ENCODE assay signal across 8 cellular contexts in genomic region chr22:36369004-36369921, GRCh38. TPM values are rescaled to one million over a fixed set of nuclear protein-coding genes. Genes with fewer than 3 reads are reported as not detected.
DNase-seq lines count a peak whose midpoint lies in the region; ATAC-seq and TF ChIP-seq lines count a peak whose summit lies in the region.

No MANE protein-coding gene starts in this region.

- intact Hi-C loops in Calu3 (cut with micrococcal nuclease; ENCODE audit: unreplicated experiment): no loop called here

- H3K4me1 Mint-ChIP-seq in Calu3 (ENCODE audit: low read depth, unreplicated experiment): peaks cover 84% of the 10 kb centered on the region

- no TSS peak for BruUV-seq in Calu3 (replicated peaks; lab: Mats Ljungman, UMichigan)

- peak overlapping the region; percentile 19; the same call in 1 of the 2 replicates for H3K9ac ChIP-seq in SK-N-SH
- no peak overlapping the region for H3K9ac ChIP-seq in parathyroid adenoma

- 35% methylated on average over 14 of the region's 19 CpGs for WGBS in SK-N-SH (ENCODE audit: low lambda C conversion rate)

- H4K20me1 ChIP-seq in SK-N-SH (ENCODE audit: insufficient read depth): peaks cover 100% of the 10 kb centered on the region

- no peak for ATAC-seq in GM18511 (IDR thresholded peaks at IDR 0.05; ENCODE audit: unreplicated experiment)

- H3K4me2 ChIP-seq in SK-N-SH (peak overlapping the region; percentile 76), parathyroid adenoma (ENCODE audit: low read length) (no peak overlapping the region)

- H3K9me3 Mint-ChIP-seq in Calu3 (ENCODE audit: low read depth, unreplicated experiment): no peaks in the 10 kb centered on the region

- no peak for TF ChIP-seq RAD21 in SK-N-SH (IDR thresholded peaks at IDR 0.05; ENCODE audit: low read length)

- H3K4me1 ChIP-seq in SK-N-SH (ENCODE audit: control insufficient read depth in 1 of 2, insufficient read depth in 2 of 2, low read depth in 1 of 2, low read length in 1 of 2): peaks cover 51 to 79% of the 10 kb centered on the region in 2 experiments
- H3K4me1 ChIP-seq in parathyroid adenoma: peaks cover 57% of the 10 kb centered on the region

- H3K36me3 Mint-ChIP-seq in Calu3 (ENCODE audit: insufficient read depth, unreplicated experiment): peaks cover 81% of the 10 kb centered on the region

- peak overlapping the region; percentile 58 for H3K4me3 Mint-ChIP-seq in Calu3 (ENCODE audit: low read depth, unreplicated experiment)

- TF ChIP-seq EP300 in SK-N-SH (IDR thresholded peaks at IDR 0.05; ENCODE audit: borderline replicate concordance in 1 of 2, low read depth in 1 of 2, low read length in 1 of 2): no peak

- POLR2A ChIA-PET in SK-N-SH (lab: Yijun Ruan, JAX): interaction anchor here (1.1 kb wide), 1 partner anchor 13 kb away, joined by 3 read pairs; no protein-coding TSS in a partner anchor

- H3F3A ChIP-seq in SK-N-SH (replicated peaks; ENCODE audit: insufficient read depth): peaks cover 77% of the 10 kb centered on the region

- H3K27ac ChIP-seq in SK-N-SH (ENCODE audit: low read depth in 2 of 2, low read length in 1 of 2) (peak overlapping the region; percentile 84), parathyroid adenoma (peak overlapping the region; percentile 93)

- no peak for TF ChIP-seq CTCF in Calu3 (IDR thresholded peaks at IDR 0.05; ENCODE audit: unreplicated experiment)
- TF ChIP-seq CTCF in SK-N-SH (IDR thresholded peaks at IDR 0.05): no peak
- TF ChIP-seq CTCF in parathyroid adenoma (IDR thresholded peaks at IDR 0.05): no peak

- H3K27ac Mint-ChIP-seq in Calu3 (ENCODE audit: unreplicated experiment): peak overlapping the region; percentile 80

- H3K9me3 ChIP-seq in SK-N-SH (no peaks in the 10 kb centered on the region), parathyroid adenoma (ENCODE audit: control insufficient read depth, low read length) (no peaks in the 10 kb centered on the region)

- no peaks in the 10 kb centered on the region for H3K27me3 ChIP-seq in SK-N-SH (ENCODE audit: insufficient read depth)
- no peaks in the 10 kb centered on the region for H3K27me3 ChIP-seq in parathyroid adenoma (ENCODE audit: control insufficient read depth, insufficient read depth, low read length)

- H3K27me3 Mint-ChIP-seq in Calu3 (ENCODE audit: unreplicated experiment): no peaks in the 10 kb centered on the region

- no peak overlapping the region for H3K4me3 ChIP-seq in SK-N-SH (ENCODE audit: low read depth in 2 of 2, low read length in 1 of 2)
- H3K4me3 ChIP-seq in parathyroid adenoma (ENCODE audit: low read depth, low read length): no peak overlapping the region

- H3K79me2 ChIP-seq in SK-N-SH (ENCODE audit: insufficient read depth): peaks cover 100% of the 10 kb centered on the region
- peaks cover 33% of the 10 kb centered on the region for H3K79me2 ChIP-seq in parathyroid adenoma

- DNase-seq in Calu3 (no peak), SK-N-SH (no peak), MV-4-11 (lab: John Stamatoyannopoulos, UW) (no peak), NCI-H526 treated with DMSO at 0.1 percent for 48 hours (lab: John Stamatoyannopoulos, UW) (no peak), foreskin melanocyte (no peak)
- peak; percentile 29 for DNase-seq in effector CD8-positive, alpha-beta T cell (lab: John Stamatoyannopoulos, UW)

- H2AFZ ChIP-seq in SK-N-SH (ENCODE audit: low read depth) (no peak overlapping the region), parathyroid adenoma (no peak overlapping the region)

- H3K9me2 ChIP-seq in SK-N-SH: no peaks in the 10 kb centered on the region

- CTCF ChIA-PET in Calu3 (lab: Charles Lee) (interaction anchor here (1.0 to 1.8 kb wide), 7 partner anchors 8 to 93 kb away, joined by 3 to 7 read pairs (median 5); no protein-coding TSS in a partner anchor), SK-N-SH (lab: Yijun Ruan, JAX) (interaction anchor here (0.6 to 1.6 kb wide), 9 partner anchors 7 to 1138 kb away, joined by 3 to 6 read pairs (median 3); no protein-coding TSS in a partner anchor)

- H3K36me3 ChIP-seq in SK-N-SH (replicated peaks in 1 of 2; ENCODE audit: control insufficient read depth in 1 of 2, insufficient read depth in 2 of 2, low read length in 1 of 2): peaks cover 6 to 10% of the 10 kb centered on the region in 2 experiments
- H3K36me3 ChIP-seq in parathyroid adenoma (ENCODE audit: control insufficient read depth, insufficient read depth, low read length): no peaks in the 10 kb centered on the region

TF ChIP-seq in SK-N-SH, 30 proteins besides CTCF, POLR2A, EP300 and RAD21:
- peak; percentile 15; the same call in 1 of the 2 replicates for TF ChIP-seq POLR2AphosphoS5 (IDR thresholded peaks at IDR 0.05; ENCODE audit: low read depth, low read length)
- TF ChIP-seq PBX3 (IDR thresholded peaks at IDR 0.05): no peak

RNA-seq across cellular contexts. Expression of gene MYH9, which starts 18.5 kb away (rescaled TPM):
- total RNA-seq in Calu3 (2022): 526 and 606 TPM in 2 replicates
- polyA plus RNA-seq in SK-N-SH (2012; rRNA removed): 202 and 303 TPM in 2 replicates
- polyA plus RNA-seq in SK-N-SH (2012; cell fraction: cytosol; rRNA removed): 181 and 225 TPM in 2 replicates
- 401 and 439 TPM in 2 replicates for polyA plus RNA-seq in SK-N-SH (2012; cell fraction: nucleus; rRNA removed)
